Comparison of ENCODE assay signal across 11 cellular contexts in the genomic region with DNA sequence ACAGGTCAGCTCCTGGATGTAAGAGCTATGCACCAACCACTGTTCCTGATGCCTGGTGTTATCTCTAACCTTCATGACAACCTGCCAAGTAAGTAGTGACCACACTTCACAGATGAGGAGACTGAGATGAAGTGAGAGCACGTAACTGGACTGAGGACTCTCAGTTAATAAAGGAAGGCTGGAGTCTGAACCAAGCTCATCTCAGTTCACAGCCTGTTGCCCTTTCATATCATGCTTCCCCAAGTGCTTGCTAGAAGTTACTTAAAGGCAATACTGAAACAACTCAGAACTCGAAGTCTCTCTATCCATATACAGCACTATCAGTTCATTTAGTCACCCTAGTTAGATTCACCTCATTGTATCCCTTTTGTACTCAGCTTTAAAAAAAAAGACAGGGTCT.
A peak's percentile ranks its signal among the peaks of the same experiment; 100 is the strongest.
DNase-seq lines count a peak whose midpoint lies in the region; ATAC-seq, FAIRE-seq and TF ChIP-seq lines count a peak whose summit lies in the region.
"Had no signal": no experiment of that assay in that cellular context is flagged by ENCODE, and none has a peak within 500 bp of the region (broad histone marks: within the 10 kb centered on the region; RNA-seq: fewer than 3 reads in every experiment).

No MANE protein-coding gene starts in this region.

- TF ChIP-seq POLR2A in GM12891 (IDR thresholded peaks at IDR 0.05; ENCODE audit: low read depth, low read length): no peak

- FAIRE-seq in GM12891 (lab: Jason Lieb, UNC): peak; percentile 38

- ATAC-seq in GM19351 (IDR thresholded peaks at IDR 0.05; ENCODE audit: unreplicated experiment) (peak; percentile 76), HG02840 (IDR thresholded peaks at IDR 0.05; ENCODE audit: low FRiP score, unreplicated experiment) (peak; percentile 69), HG03571 (IDR thresholded peaks at IDR 0.05; ENCODE audit: unreplicated experiment) (peak; percentile 74)

- DNase-seq in GM12891 (ENCODE audit: insufficient read length, low spot score) (peak; percentile 14), dedifferentiated amniotic fluid mesenchymal stem cell (ENCODE audit: extremely low spot score) (no peak), DMS 273 (lab: John Stamatoyannopoulos, UW; ENCODE audit: unreplicated experiment) (no peak)
- DNase-seq in stimulated activated CD8-positive, alpha-beta memory T cell treated with anti-CD3 and anti-CD28 coated beads, Interleukin-4, amount 100 ng/mL, for 48 hours: no peak
- no peak for DNase-seq in stimulated activated CD4-positive, alpha-beta T cell treated with anti-CD3 and anti-CD28 coated beads, Interleukin-15, amount 100 ng/mL, for 24 hours
- DNase-seq: aorta, kidney glomerular epithelial cell, thyroid gland had no signal

TF ChIP-seq in GM12891, 5 proteins besides CTCF, POLR2A, EP300 and RAD21:
- TF ChIP-seq SPI1 (IDR thresholded peaks at IDR 0.05; ENCODE audit: low read depth, low read length) (no peak), POLR2AphosphoS5 (IDR thresholded peaks at IDR 0.05; ENCODE audit: low read depth, low read length) (no peak), POU2F2 (IDR thresholded peaks at IDR 0.05; ENCODE audit: low read depth, low read length) (no peak), PAX5 (IDR thresholded peaks at IDR 0.05; ENCODE audit: insufficient read depth, low read length, severe bottlenecking) (no peak), TAF1 (IDR thresholded peaks at IDR 0.05; ENCODE audit: low read depth, low read length) (no peak)
TF ChIP-seq in GM12891: peak in this region for 0.
